In the genomic region with DNA sequence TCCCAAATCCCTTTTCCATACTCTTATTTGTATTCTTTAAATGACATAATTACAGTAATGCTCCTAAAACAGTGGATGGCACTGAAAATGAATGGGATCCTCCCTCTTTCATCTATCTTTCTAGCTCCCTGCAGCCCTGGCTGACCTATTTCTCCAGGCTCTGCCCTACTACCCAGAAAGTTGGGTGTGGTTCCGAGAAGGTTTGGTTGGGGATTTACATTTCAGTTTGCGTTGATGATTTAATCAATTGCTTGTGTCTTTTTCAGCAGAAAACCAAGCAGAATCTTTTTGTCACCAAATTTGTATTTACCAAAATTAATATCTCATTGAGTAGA, we compare ENCODE assay signal across 17 cellular contexts. TPM values are rescaled to one million over a fixed set of nuclear protein-coding genes. Genes with fewer than 3 reads are reported as not detected.
DNase-seq lines count a peak whose midpoint lies in the region; ATAC-seq, FAIRE-seq and TF ChIP-seq lines count a peak whose summit lies in the region.
"Had no signal": no experiment of that assay in that cellular context is flagged by ENCODE, and none has a peak within 500 bp of the region (broad histone marks: within the 10 kb centered on the region; RNA-seq: fewer than 3 reads in every experiment).

No MANE protein-coding gene starts in this region.

- FAIRE-seq in D721Med (lab: Jason Lieb, UNC), result no peak
- FAIRE-seq: H1 had no signal

- no peaks in the 10 kb centered on the region for H3K27me3 ChIP-seq in CD4-positive, alpha-beta memory T cell (ENCODE audit: insufficient read depth, low read length)
- H3K27me3 ChIP-seq: esophagus squamous epithelium, suprapubic skin had no signal

- H3K9me3 ChIP-seq in CD4-positive, alpha-beta memory T cell (ENCODE audit: control insufficient read depth in 1 of 2, low read length in 2 of 2), result no peaks in the 10 kb centered on the region
- H3K9me3 ChIP-seq: esophagus squamous epithelium, suprapubic skin had no signal

- no peak overlapping the region for H3K4me3 Mint-ChIP-seq in activated CD4-positive, alpha-beta T cell treated with anti-CD3 and anti-CD28 coated beads, Interleukin-2, amount 10 ng/mL, durations not matched to agents 7 days and 5 days
- peak overlapping the region in 7 of 8 donors; percentile 7 to 75 (median 61) for H3K4me3 Mint-ChIP-seq in CD4-positive, alpha-beta memory T cell
- H3K4me3 Mint-ChIP-seq in T-helper 2 cell treated with Interferon-gamma antibody and Interleukin-4, amounts not matched to agents 5 μg/mL and 100 μg/mL, for 36 hours, result peak overlapping the region; percentile 57
- peak overlapping the region in 1 of 2 donors; percentile 50 for H3K4me3 Mint-ChIP-seq in effector memory CD8-positive, alpha-beta T cell

- TF ChIP-seq CTCF in D721Med (IDR thresholded peaks at IDR 0.05; ENCODE audit: insufficient read depth, missing control alignments), result no peak

- peak; percentile 42 for DNase-seq in activated CD4-positive, alpha-beta T cell treated with anti-CD3 and anti-CD28 coated beads, Interleukin-2, amount 10 ng/mL, durations not matched to agents 7 days and 5 days
- no peak for DNase-seq in activated CD4-positive, alpha-beta T cell treated with anti-CD3 and anti-CD28 coated beads for 48 hours
- DNase-seq in CD4-positive, alpha-beta memory T cell, result peak in 4 of 5 donors; percentile 18 to 57 (median 46)
- no peak for DNase-seq in T-helper 2 cell treated with Interferon-gamma antibody and Interleukin-4, amounts not matched to agents 5 μg/mL and 100 μg/mL, for 36 hours (ENCODE audit: low spot score)
- no peak for DNase-seq in effector memory CD8-positive, alpha-beta T cell
- DNase-seq in GDM1 (lab: John Stamatoyannopoulos, UW), result no peak
- DNase-seq in D721Med (ENCODE audit: insufficient read length, low spot score), result no peak
- DNase-seq: esophagus squamous epithelium; hippocampal formation; NCI-H1105 treated with DMSO at 0.1 percent for 48 hours; NK-92 treated with Interleukin-12 subunit alpha and Interleukin-12 subunit beta, amount 100 ng/mL, for 24 hours; stimulated activated CD4-positive, alpha-beta T cell treated with anti-CD3 and anti-CD28 coated beads, Interleukin-12 subunit alpha, Interleukin-12 subunit beta, amount 100 ng/mL, for 4 hours had no signal

- H3K9me3 Mint-ChIP-seq in activated CD4-positive, alpha-beta T cell treated with anti-CD3 and anti-CD28 coated beads, Interleukin-2, amount 10 ng/mL, durations not matched to agents 7 days and 5 days, result peaks cover 7% of the 10 kb centered on the region
- H3K9me3 Mint-ChIP-seq in CD4-positive, alpha-beta memory T cell, result no peaks in the 10 kb centered on the region
- no peaks in the 10 kb centered on the region for H3K9me3 Mint-ChIP-seq in T-helper 2 cell treated with Interferon-gamma antibody and Interleukin-4, amounts not matched to agents 5 μg/mL and 100 μg/mL, for 36 hours
- H3K9me3 Mint-ChIP-seq in effector memory CD8-positive, alpha-beta T cell, result no peaks in the 10 kb centered on the region

- POLR2A ChIA-PET in activated CD4-positive, alpha-beta T cell treated with anti-CD3 and anti-CD28 coated beads, Interleukin-2, amount 10 ng/mL, durations not matched to agents 7 days and 5 days (lab: Charles Lee), result no interaction called here
- POLR2A ChIA-PET in CD4-positive, alpha-beta memory T cell (lab: Charles Lee; ENCODE audit: partially characterized antibody), result interaction anchor here (1.3 to 4.0 kb wide), 6 partner anchors 13 to 86 kb away, joined by 3 to 34 read pairs (median 14); partner anchors contain the start of gene SOS1

- H3K4me3 ChIP-seq in CD4-positive, alpha-beta memory T cell (ENCODE audit: low read length in 2 of 2), result no peak overlapping the region
- H3K4me3 ChIP-seq: coronary artery, esophagus squamous epithelium, GM12878, suprapubic skin had no signal

- H3K27ac Mint-ChIP-seq in activated CD4-positive, alpha-beta T cell treated with anti-CD3 and anti-CD28 coated beads, Interleukin-2, amount 10 ng/mL, durations not matched to agents 7 days and 5 days, result peak overlapping the region; percentile 74
- peak overlapping the region; percentile 62 to 93 (median 88) for H3K27ac Mint-ChIP-seq in CD4-positive, alpha-beta memory T cell
- H3K27ac Mint-ChIP-seq in T-helper 2 cell treated with Interferon-gamma antibody and Interleukin-4, amounts not matched to agents 5 μg/mL and 100 μg/mL, for 36 hours, result peak overlapping the region; percentile 78
- peak overlapping the region; percentile 33 to 75 for H3K27ac Mint-ChIP-seq in effector memory CD8-positive, alpha-beta T cell

- H3K27me3 Mint-ChIP-seq in activated CD4-positive, alpha-beta T cell treated with anti-CD3 and anti-CD28 coated beads, Interleukin-2, amount 10 ng/mL, durations not matched to agents 7 days and 5 days, result no peaks in the 10 kb centered on the region
- H3K27me3 Mint-ChIP-seq in CD4-positive, alpha-beta memory T cell, result no peaks in the 10 kb centered on the region
- no peaks in the 10 kb centered on the region for H3K27me3 Mint-ChIP-seq in T-helper 2 cell treated with Interferon-gamma antibody and Interleukin-4, amounts not matched to agents 5 μg/mL and 100 μg/mL, for 36 hours (ENCODE audit: low read depth)
- H3K27me3 Mint-ChIP-seq in effector memory CD8-positive, alpha-beta T cell, result no peaks in the 10 kb centered on the region

- H3K27ac ChIP-seq in CD4-positive, alpha-beta memory T cell (ENCODE audit: low read depth, low read length), result peak overlapping the region; percentile 29
- H3K27ac ChIP-seq: coronary artery, esophagus squamous epithelium, suprapubic skin had no signal

- peaks cover 65% of the 10 kb centered on the region for H3K4me1 ChIP-seq in CD4-positive, alpha-beta memory T cell (ENCODE audit: insufficient read depth, low read length)

- H3K36me3 Mint-ChIP-seq in activated CD4-positive, alpha-beta T cell treated with anti-CD3 and anti-CD28 coated beads, Interleukin-2, amount 10 ng/mL, durations not matched to agents 7 days and 5 days (ENCODE audit: low read depth), result peaks cover 13% of the 10 kb centered on the region
- H3K36me3 Mint-ChIP-seq in CD4-positive, alpha-beta memory T cell, result no peaks in the 10 kb centered on the region
- H3K36me3 Mint-ChIP-seq in T-helper 2 cell treated with Interferon-gamma antibody and Interleukin-4, amounts not matched to agents 5 μg/mL and 100 μg/mL, for 36 hours (ENCODE audit: low read depth), result peaks cover 13% of the 10 kb centered on the region
- peaks cover 6% of the 10 kb centered on the region for H3K36me3 Mint-ChIP-seq in effector memory CD8-positive, alpha-beta T cell (ENCODE audit: insufficient read depth)

- intact Hi-C loops in CD4-positive, alpha-beta memory T cell (cut with micrococcal nuclease), result no loop called here

- CTCF ChIA-PET in activated CD4-positive, alpha-beta T cell treated with anti-CD3 and anti-CD28 coated beads, Interleukin-2, amount 10 ng/mL, durations not matched to agents 7 days and 5 days (lab: Charles Lee), result interaction anchor here (0.6 to 1.6 kb wide), 4 partner anchors 9 to 317 kb away, joined by 3 to 5 read pairs (median 4); no protein-coding TSS in a partner anchor
- CTCF ChIA-PET in CD4-positive, alpha-beta memory T cell (lab: Charles Lee; ENCODE audit: partially characterized antibody), result interaction anchor here (1.1 to 3.0 kb wide), 6 partner anchors 14 to 88 kb away, joined by 3 to 8 read pairs (median 6); partner anchors contain the start of gene SOS1

- H3K4me1 Mint-ChIP-seq in activated CD4-positive, alpha-beta T cell treated with anti-CD3 and anti-CD28 coated beads, Interleukin-2, amount 10 ng/mL, durations not matched to agents 7 days and 5 days, result peaks cover 61% of the 10 kb centered on the region
- H3K4me1 Mint-ChIP-seq in CD4-positive, alpha-beta memory T cell, result peaks cover 33 to 63% (median 47%) of the 10 kb centered on the region in 4 donors
- peaks cover 53% of the 10 kb centered on the region for H3K4me1 Mint-ChIP-seq in T-helper 2 cell treated with Interferon-gamma antibody and Interleukin-4, amounts not matched to agents 5 μg/mL and 100 μg/mL, for 36 hours (ENCODE audit: low read depth)
- H3K4me1 Mint-ChIP-seq in effector memory CD8-positive, alpha-beta T cell (ENCODE audit: low read depth in 2 of 2), result peaks cover 12 to 16% of the 10 kb centered on the region in 2 donors

- ATAC-seq in effector memory CD8-positive, alpha-beta T cell (replicated peaks), result peak; percentile 68
- no peak for ATAC-seq in HG02610 (IDR thresholded peaks at IDR 0.05; ENCODE audit: unreplicated experiment)

- no peaks in the 10 kb centered on the region for H3K36me3 ChIP-seq in CD4-positive, alpha-beta memory T cell (ENCODE audit: insufficient read depth, low read length)
- H3K36me3 ChIP-seq: esophagus squamous epithelium, suprapubic skin had no signal

RNA-seq across cellular contexts. Expression of gene SOS1, which starts 21.1 kb away (rescaled TPM):
- total RNA-seq in activated CD4-positive, alpha-beta T cell treated with anti-CD3 and anti-CD28 coated beads, Interleukin-2, amount 10 ng/mL, durations not matched to agents 7 days and 5 days, result 100 to 1,000 TPM; 204 to 209 TPM
- 100 to 1,000 TPM in 1 of 2 experiments, 10 to 100 TPM in 1; 94.4 to 103 TPM for total RNA-seq in CD4-positive, alpha-beta memory T cell
- polyA plus RNA-seq in CD4-positive, alpha-beta memory T cell, result 10 to 100 TPM in 1 of 2 donors, 1 to 10 TPM in 1; 5.7 to 25.6 TPM

Comparison
In these comparisons a context has a peak if more than half of its experiments do, and no peak if none do; other contexts are left out.
1. DNase-seq: peak in activated CD4-positive, alpha-beta T cell treated with anti-CD3 and anti-CD28 coated beads, Interleukin-2, amount 10 ng/mL, durations not matched to agents 7 days and 5 days (single experiment) and CD4-positive, alpha-beta memory T cell (4 of 5); none in activated CD4-positive, alpha-beta T cell treated with anti-CD3 and anti-CD28 coated beads for 48 hours (single experiment), T-helper 2 cell treated with Interferon-gamma antibody and Interleukin-4, amounts not matched to agents 5 μg/mL and 100 μg/mL, for 36 hours (single experiment), effector memory CD8-positive, alpha-beta T cell (0 of 3), GDM1 (single experiment) and D721Med (single experiment).
2. Peak in every context shown above with its lines, with median percentiles within 50 percentile points of each other: H3K27ac Mint-ChIP-seq.